ENCODE assay signal across 5 cellular contexts in genomic region chr17:29271980-29272379, GRCh38. TPM values are rescaled to one million over a fixed set of nuclear protein-coding genes. Genes with fewer than 3 reads are reported as not detected.
"Had no signal": no experiment of that assay in that cellular context is flagged by ENCODE, and none has a peak within 500 bp of the region (broad histone marks: within the 10 kb centered on the region; RNA-seq: fewer than 3 reads in every experiment).

No MANE protein-coding gene starts in this region.

RNA-seq across cellular contexts. Expression of gene CRYBA1, which starts 25.3 kb away (rescaled TPM):
- total RNA-seq: GM23248, H1, H9, HT-29 had no signal
- polyA plus RNA-seq: GM23248, H1, IgD-negative memory B cell had no signal
